In genomic region chr3:27535809-27536392, GRCh38 we compare ENCODE assay signal across 11 cellular contexts. TPM values are rescaled to one million over a fixed set of nuclear protein-coding genes. Genes with fewer than 3 reads are reported as not detected.
DNase-seq lines count a peak whose midpoint lies in the region; ATAC-seq and TF ChIP-seq lines count a peak whose summit lies in the region.
"Had no signal": no experiment of that assay in that cellular context is flagged by ENCODE, and none has a peak within 500 bp of the region (broad histone marks: within the 10 kb centered on the region; RNA-seq: fewer than 3 reads in every experiment).

No MANE protein-coding gene starts in this region.

- CTCF ChIA-PET in activated CD8-positive, alpha-beta T cell treated with anti-CD3 and anti-CD28 coated beads for 36 hours (lab: Charles Lee) = interaction anchor here (1.2 to 1.5 kb wide), 2 partner anchors 12 to 146 kb away, joined by 3 to 4 read pairs; no protein-coding TSS in a partner anchor

- no peaks in the 10 kb centered on the region for H3K36me3 ChIP-seq in rectal smooth muscle tissue (ENCODE audit: control insufficient read depth, insufficient read depth, low read length)
- H3K36me3 ChIP-seq: cardiac muscle cell had no signal

- POLR2A ChIA-PET in activated CD8-positive, alpha-beta T cell treated with anti-CD3 and anti-CD28 coated beads for 36 hours (lab: Charles Lee) = no interaction called here

- H3K27me3 Mint-ChIP-seq in activated CD8-positive, alpha-beta T cell treated with anti-CD3 and anti-CD28 coated beads for 36 hours = no peaks in the 10 kb centered on the region

- no peaks in the 10 kb centered on the region for H3K9me3 Mint-ChIP-seq in activated CD8-positive, alpha-beta T cell treated with anti-CD3 and anti-CD28 coated beads for 36 hours

- peak; percentile 79 for DNase-seq in EH (ENCODE audit: low read depth)
- DNase-seq in RKO (ENCODE audit: low spot score) = peak; percentile 67
- peak; percentile 81 for DNase-seq in epithelial cell of esophagus (ENCODE audit: low read depth)
- DNase-seq in activated CD8-positive, alpha-beta T cell treated with anti-CD3 and anti-CD28 coated beads for 36 hours = no peak
- DNase-seq in DMS79 treated with DMSO at 0.1 percent for 48 hours (lab: John Stamatoyannopoulos, UW) = no peak
- DNase-seq: NCI-H187 treated with DMSO at 0.1 percent for 48 hours had no signal

- peaks cover 10% of the 10 kb centered on the region for H3K4me1 Mint-ChIP-seq in activated CD8-positive, alpha-beta T cell treated with anti-CD3 and anti-CD28 coated beads for 36 hours (ENCODE audit: low read depth)

- intact Hi-C loops in activated CD8-positive, alpha-beta T cell treated with anti-CD3 and anti-CD28 coated beads for 36 hours (cut with micrococcal nuclease) = no loop called here

- no peaks in the 10 kb centered on the region for H3K36me3 Mint-ChIP-seq in activated CD8-positive, alpha-beta T cell treated with anti-CD3 and anti-CD28 coated beads for 36 hours (ENCODE audit: low read depth)

- no peak for TF ChIP-seq CTCF in epithelial cell of esophagus (IDR thresholded peaks at IDR 0.05; ENCODE audit: insufficient read depth, low read depth, low read length, missing control alignments)
- TF ChIP-seq CTCF in activated CD8-positive, alpha-beta T cell treated with anti-CD3 and anti-CD28 coated beads for 36 hours (IDR thresholded peaks at IDR 0.05) = no peak

- H3K9ac ChIP-seq in rectal smooth muscle tissue (ENCODE audit: low read length) = no peak overlapping the region

- H3K27me3 ChIP-seq in rectal smooth muscle tissue (ENCODE audit: control insufficient read depth, insufficient read depth, low read length) = no peaks in the 10 kb centered on the region
- H3K27me3 ChIP-seq: cardiac muscle cell had no signal

- ATAC-seq in GM21723 (IDR thresholded peaks at IDR 0.05; ENCODE audit: unreplicated experiment) = no peak
- ATAC-seq in HG03039 (IDR thresholded peaks at IDR 0.05; ENCODE audit: unreplicated experiment) = no peak
- no peak for ATAC-seq in activated CD8-positive, alpha-beta T cell treated with anti-CD3 and anti-CD28 coated beads for 36 hours

- H3K4me3 Mint-ChIP-seq in activated CD8-positive, alpha-beta T cell treated with anti-CD3 and anti-CD28 coated beads for 36 hours = no peak overlapping the region

- peaks cover 11% of the 10 kb centered on the region for H3K4me1 ChIP-seq in rectal smooth muscle tissue (ENCODE audit: control insufficient read depth, insufficient read depth, low read length)

- H3K4me3 ChIP-seq in epithelial cell of esophagus (ENCODE audit: low read length) (no peak overlapping the region), rectal smooth muscle tissue (ENCODE audit: low read length) (no peak overlapping the region)
- H3K4me3 ChIP-seq: cardiac muscle cell, skin epidermis had no signal

- H3K27ac ChIP-seq in rectal smooth muscle tissue (ENCODE audit: low read depth, low read length) = peak overlapping the region; percentile 7
- H3K27ac ChIP-seq: cardiac muscle cell had no signal

- no peak overlapping the region for H3K27ac Mint-ChIP-seq in activated CD8-positive, alpha-beta T cell treated with anti-CD3 and anti-CD28 coated beads for 36 hours

RNA-seq across cellular contexts. Expression of gene SLC4A7, which starts 51.7 kb away (rescaled TPM):
- total RNA-seq in activated CD8-positive, alpha-beta T cell treated with anti-CD3 and anti-CD28 coated beads for 36 hours = 10 to 100 TPM; 48.0 to 48.8 TPM

Comparison
In these comparisons a context has a peak if more than half of its experiments do, and no peak if none do; other contexts are left out.
1. DNase-seq: peak in EH (single experiment), RKO (single experiment) and epithelial cell of esophagus (single experiment); none in activated CD8-positive, alpha-beta T cell treated with anti-CD3 and anti-CD28 coated beads for 36 hours (single experiment) and DMS79 treated with DMSO at 0.1 percent for 48 hours (single experiment).